In genomic region chr15:69000091-69000490, GRCh38 we compare ENCODE assay signal across 20 cellular contexts. TPM values are rescaled to one million over a fixed set of nuclear protein-coding genes. Genes with fewer than 3 reads are reported as not detected.
A peak's percentile ranks its signal among the peaks of the same experiment; 100 is the strongest.
DNase-seq lines count a peak whose midpoint lies in the region; FAIRE-seq and TF ChIP-seq lines count a peak whose summit lies in the region.
"Had no signal": no experiment of that assay in that cellular context is flagged by ENCODE, and none has a peak within 500 bp of the region (broad histone marks: within the 10 kb centered on the region; RNA-seq: fewer than 3 reads in every experiment).

No MANE protein-coding gene starts in this region.

- no peak for TF ChIP-seq POLR2A in prostate gland (IDR thresholded peaks at IDR 0.05)

- H3K79me2 ChIP-seq in parathyroid adenoma (no peaks in the 10 kb centered on the region), hepatocyte (no peaks in the 10 kb centered on the region)

- H3K27ac ChIP-seq in HEK293 (ENCODE audit: extremely low read depth, low read depth, low read length) (no peak overlapping the region), cardiac muscle cell (peak overlapping the region; percentile 92), parathyroid adenoma (no peak overlapping the region), hepatocyte (no peak overlapping the region), prostate gland (no peak overlapping the region)

- TF ChIP-seq CTCF in HEK293 (tag by site-specific recombination; IDR thresholded peaks at IDR 0.05) = no peak
- TF ChIP-seq CTCF in cardiac muscle cell (IDR thresholded peaks at IDR 0.05; ENCODE audit: low read depth, low read length) = no peak
- TF ChIP-seq CTCF in parathyroid adenoma (IDR thresholded peaks at IDR 0.05) = no peak
- TF ChIP-seq CTCF in hepatocyte (IDR thresholded peaks at IDR 0.05; ENCODE audit: poor library complexity) = no peak
- no peak for TF ChIP-seq CTCF in prostate gland (IDR thresholded peaks at IDR 0.05)

- H3K9me2 ChIP-seq in hepatocyte (replicated peaks; ENCODE audit: insufficient read depth) = no peaks in the 10 kb centered on the region

- H3K4me2 ChIP-seq in parathyroid adenoma (ENCODE audit: low read length) (no peak overlapping the region), hepatocyte (no peak overlapping the region)

- H3K27me3 ChIP-seq in cardiac muscle cell (no peaks in the 10 kb centered on the region), parathyroid adenoma (ENCODE audit: control insufficient read depth, insufficient read depth, low read length) (no peaks in the 10 kb centered on the region), hepatocyte (no peaks in the 10 kb centered on the region), prostate gland (replicated peaks; ENCODE audit: insufficient read depth) (no peaks in the 10 kb centered on the region)

- H4K20me1 ChIP-seq in hepatocyte (ENCODE audit: insufficient read depth, poor library complexity, severe bottlenecking) = no peaks in the 10 kb centered on the region

- H2AFZ ChIP-seq in parathyroid adenoma (peak overlapping the region; percentile 58), hepatocyte (no peak overlapping the region)

- CTCF ChIA-PET in HEK293 (lab: Yijun Ruan, JAX) = interaction anchor here (0.9 kb wide), 1 partner anchor 10 kb away, joined by 3 read pairs; no protein-coding TSS in a partner anchor

- DNase-seq in cardiac muscle cell (ENCODE audit: low read depth in 1 of 2, low spot score in 1 of 2) (peak in 1 of 2 donors; percentile 61), islet precursor cell (peak; percentile 78), hepatocyte (ENCODE audit: low spot score) (no peak), frontal cortex (ENCODE audit: low spot score in 2 of 2) (no peak), prostate gland (ENCODE audit: low spot score) (no peak)
- no peak for DNase-seq in activated CD8-positive, alpha-beta memory T cell treated with anti-CD3 and anti-CD28 coated beads, Interleukin-2, amount 50 U/mL, for 48 hours
- DNase-seq: CD4-positive, CD25-positive, alpha-beta regulatory T cell; DND-41; NCI-H1694; NCI-H2081 treated with DMSO at 0.1 percent for 48 hours; NCI-H526; OCI-M1 had no signal

- intact Hi-C loops in prostate gland (cut with DNase I) = no loop called here

- no peak overlapping the region for H3K4me3 ChIP-seq in HEK293 (ENCODE audit: low read depth, low read length)
- H3K4me3 ChIP-seq in cardiac muscle cell = no peak overlapping the region
- H3K4me3 ChIP-seq in parathyroid adenoma (ENCODE audit: low read depth, low read length) = no peak overlapping the region
- no peak overlapping the region for H3K4me3 ChIP-seq in hepatocyte
- no peak overlapping the region for H3K4me3 ChIP-seq in prostate gland

- H3K9me3 ChIP-seq in HEK293 (ENCODE audit: control insufficient read depth, insufficient read depth, low read depth, low read length) (no peaks in the 10 kb centered on the region), cardiac muscle cell (ENCODE audit: low read depth) (no peaks in the 10 kb centered on the region), parathyroid adenoma (ENCODE audit: control insufficient read depth, low read length) (no peaks in the 10 kb centered on the region), hepatocyte (ENCODE audit: low read depth) (no peaks in the 10 kb centered on the region), prostate gland (no peaks in the 10 kb centered on the region)

- POLR2A ChIA-PET in HEK293 (lab: Yijun Ruan, JAX) = no interaction called here

- no peak for FAIRE-seq in frontal cortex (lab: Jason Lieb, UNC)
- FAIRE-seq: G401.6, GM18507, RCC 7860 had no signal

- H3K36me3 ChIP-seq in HEK293 (ENCODE audit: control insufficient read depth in 2 of 2, insufficient read depth in 1 of 2, low read length in 2 of 2) = no peaks in the 10 kb centered on the region
- no peaks in the 10 kb centered on the region for H3K36me3 ChIP-seq in cardiac muscle cell
- H3K36me3 ChIP-seq in parathyroid adenoma (ENCODE audit: control insufficient read depth, insufficient read depth, low read length) = no peaks in the 10 kb centered on the region
- H3K36me3 ChIP-seq in hepatocyte (replicated peaks; ENCODE audit: insufficient read depth, low read depth) = no peaks in the 10 kb centered on the region
- no peaks in the 10 kb centered on the region for H3K36me3 ChIP-seq in prostate gland

- WGBS in hepatocyte (ENCODE audit: low lambda C conversion rate, missing lambda C conversion rate) = 49% methylated on average over 5 of the region's 5 CpGs
- WGBS in prostate gland = 35% methylated on average over 5 of the region's 5 CpGs

- H3K4me1 ChIP-seq in HEK293 (ENCODE audit: control insufficient read depth, insufficient read depth, low read length) (no peaks in the 10 kb centered on the region), cardiac muscle cell (ENCODE audit: low read depth) (peaks cover 39% of the 10 kb centered on the region), parathyroid adenoma (peaks cover 20% of the 10 kb centered on the region), hepatocyte (ENCODE audit: insufficient read depth) (no peaks in the 10 kb centered on the region), prostate gland (replicated peaks) (no peaks in the 10 kb centered on the region)

- H3K9ac ChIP-seq in parathyroid adenoma = no peak overlapping the region

TF ChIP-seq in HEK293, 187 proteins besides CTCF, POLR2A, EP300 and RAD21:
- TF ChIP-seq ZBTB8A (tag by site-specific recombination; IDR thresholded peaks at IDR 0.05) (peak; percentile 30; the same call in 1 of the 2 replicates), GLI2 (tag by site-specific recombination; IDR thresholded peaks at IDR 0.05; ENCODE audit: borderline replicate concordance, low read depth) (no peak)

RNA-seq across cellular contexts. Expression of gene NOX5, which starts 14.4 kb away (rescaled TPM):
- total RNA-seq in cardiac muscle cell = 0.12 and 0.25 TPM in 2 replicates
- 0.39 and 1.4 TPM in 2 replicates for polyA plus RNA-seq in cardiac muscle cell
- total RNA-seq in hepatocyte = 0.13 TPM in 1 of 2 replicates, not detected in the other
- not detected in 2 replicates for polyA plus RNA-seq in hepatocyte
- under 0.01 TPM for total RNA-seq in frontal cortex
- 1 to 10 TPM in 1 of 2 donors, under 1 TPM in 1; 0.05 to 5.8 TPM for total RNA-seq in prostate gland
- total RNA-seq: A673; CD4-positive, CD25-positive, alpha-beta regulatory T cell; H4 had no signal
- polyA plus RNA-seq: CD4-positive, CD25-positive, alpha-beta regulatory T cell; IgD-negative memory B cell had no signal
